10 cellular contexts compared by ENCODE assay signal in the genomic region with DNA sequence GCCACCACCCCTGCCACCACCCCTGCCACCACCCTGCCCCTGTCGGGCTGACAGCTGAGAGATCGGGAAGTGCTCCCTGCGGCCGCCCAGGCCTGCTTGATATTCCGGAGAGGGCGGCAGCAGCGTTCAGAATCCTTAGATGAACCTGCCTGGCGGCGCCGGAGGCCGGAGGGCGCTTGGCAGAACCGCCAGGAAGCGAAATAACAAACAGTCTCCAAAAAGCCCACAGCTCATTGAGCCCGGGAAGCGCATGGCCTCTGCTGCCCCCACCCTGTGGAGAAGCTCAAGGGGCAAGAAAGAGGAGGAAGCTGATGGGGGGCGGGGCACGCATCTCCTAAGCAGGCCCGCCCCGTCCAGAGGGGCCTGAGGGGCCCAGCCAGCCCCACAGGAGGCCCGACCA.
DNase-seq lines count a peak whose midpoint lies in the region; ATAC-seq and TF ChIP-seq lines count a peak whose summit lies in the region.
"Had no signal": no experiment of that assay in that cellular context is flagged by ENCODE, and none has a peak within 500 bp of the region (broad histone marks: within the 10 kb centered on the region; RNA-seq: fewer than 3 reads in every experiment).

No MANE protein-coding gene starts in this region.

- no peaks in the 10 kb centered on the region for H4K20me1 ChIP-seq in neural progenitor cell (ENCODE audit: low read depth)

- peak overlapping the region; percentile 77 for H3K27ac ChIP-seq in VCaP
- H3K27ac ChIP-seq in neural progenitor cell, result no peak overlapping the region

- H3K9me3 ChIP-seq in neural progenitor cell (ENCODE audit: low read depth), result no peaks in the 10 kb centered on the region

- H3K27ac Mint-ChIP-seq in neural progenitor cell, result no peak overlapping the region

- TF ChIP-seq CTCF in VCaP (conservative IDR thresholded peaks at IDR 0.05) (peak; percentile 67), neural progenitor cell (IDR thresholded peaks at IDR 0.05) (peak; percentile 29)

- no peak overlapping the region for H3K9ac ChIP-seq in neural progenitor cell

- no peak for ATAC-seq in HG02678 (IDR thresholded peaks at IDR 0.05; ENCODE audit: unreplicated experiment)

- H3F3A ChIP-seq in neural progenitor cell (ENCODE audit: low read depth), result peaks cover 3% of the 10 kb centered on the region

- H2AFZ ChIP-seq in neural progenitor cell (replicated peaks), result peak overlapping the region; percentile 99

- H3K4me3 Mint-ChIP-seq in neural progenitor cell, result no peak overlapping the region

- H3K4me3 ChIP-seq in neural progenitor cell, result no peak overlapping the region

- no peaks in the 10 kb centered on the region for H3K9me3 Mint-ChIP-seq in neural progenitor cell

- no peaks in the 10 kb centered on the region for H3K36me3 Mint-ChIP-seq in neural progenitor cell

- DNase-seq in AG08396 (ENCODE audit: low spot score), result peak; percentile 58
- DNase-seq in head of caudate nucleus, result peak in 41 of 42 donors; percentile 25 to 80 (median 61)
- DNase-seq in neural progenitor cell (ENCODE audit: low spot score), result peak; percentile 63
- DNase-seq in NCI-H446 (lab: John Stamatoyannopoulos, UW), result no peak
- DNase-seq in activated CD4-positive, alpha-beta T cell treated with anti-CD3 and anti-CD28 coated beads, Interleukin-2, amount 50 U/mL, for 1 hour, result no peak
- no peak for DNase-seq in COLO829 (ENCODE audit: low spot score)
- DNase-seq: GOT3, NCI-H2029 treated with DMSO at 0.1 percent for 48 hours had no signal

- H3K27me3 Mint-ChIP-seq in neural progenitor cell (ENCODE audit: insufficient read depth, low read depth), result peaks cover 14% of the 10 kb centered on the region

- H3K79me2 ChIP-seq in neural progenitor cell (ENCODE audit: low read depth), result no peaks in the 10 kb centered on the region

- intact Hi-C loops in head of caudate nucleus (cut with DNase I), result no loop called here

- no peaks in the 10 kb centered on the region for H3K36me3 ChIP-seq in neural progenitor cell

- peaks cover 10% of the 10 kb centered on the region for H3K27me3 ChIP-seq in neural progenitor cell

- peaks cover 7% of the 10 kb centered on the region for H3K4me1 ChIP-seq in neural progenitor cell

- peaks cover 37% of the 10 kb centered on the region for H3K4me1 Mint-ChIP-seq in neural progenitor cell

- H3K4me2 ChIP-seq in neural progenitor cell, result peak overlapping the region; percentile 53

Comparison
In these comparisons a context has a peak if more than half of its experiments do, and no peak if none do; other contexts are left out.
1. DNase-seq: peak in AG08396 (single experiment), head of caudate nucleus (41 of 42) and neural progenitor cell (single experiment); none in NCI-H446 (0 of 2), activated CD4-positive, alpha-beta T cell treated with anti-CD3 and anti-CD28 coated beads, Interleukin-2, amount 50 U/mL, for 1 hour (single experiment) and COLO829 (single experiment).